21 cellular contexts compared by ENCODE assay signal in genomic region chr10:98456688-98457482, GRCh38. TPM values are rescaled to one million over a fixed set of nuclear protein-coding genes. Genes with fewer than 3 reads are reported as not detected.
A peak's percentile ranks its signal among the peaks of the same experiment; 100 is the strongest.
DNase-seq lines count a peak whose midpoint lies in the region; ATAC-seq and TF ChIP-seq lines count a peak whose summit lies in the region.
"Had no signal": no experiment of that assay in that cellular context is flagged by ENCODE, and none has a peak within 500 bp of the region (broad histone marks: within the 10 kb centered on the region; RNA-seq: fewer than 3 reads in every experiment).

No MANE protein-coding gene starts in this region.

- TF ChIP-seq POLR2A in suprapubic skin (IDR thresholded peaks at IDR 0.05), result no peak

- no peaks in the 10 kb centered on the region for H3F3A ChIP-seq in GM23338 (replicated peaks; ENCODE audit: low read depth)

- peaks cover 23% of the 10 kb centered on the region for H3K4me1 ChIP-seq in GM23338 (ENCODE audit: insufficient read depth)
- H3K4me1 ChIP-seq in iPS-18a (ENCODE audit: control insufficient read depth, low read depth, low read length), result peaks cover 30% of the 10 kb centered on the region
- H3K4me1 ChIP-seq in suprapubic skin, result peaks cover 7% of the 10 kb centered on the region
- H3K4me1 ChIP-seq: Peyer's patch had no signal

- TF ChIP-seq CTCF in GM23338 (conservative IDR thresholded peaks at IDR 0.05; ENCODE audit: low read depth in 2 of 2) (no peak), WTC11 (IDR thresholded peaks at IDR 0.05) (no peak), suprapubic skin (IDR thresholded peaks at IDR 0.05) (no peak)

- H3K9ac ChIP-seq in iPS-18a (ENCODE audit: low read length), result peak overlapping the region; percentile 11
- H3K9ac ChIP-seq: KMS-11 had no signal

- H3K79me2 ChIP-seq in GM23338 (replicated peaks; ENCODE audit: insufficient read depth), result no peaks in the 10 kb centered on the region

- H3K9me3 Mint-ChIP-seq in GM23338 (no peaks in the 10 kb centered on the region), WTC11 (no peaks in the 10 kb centered on the region)
- H3K9me3 Mint-ChIP-seq: CD4-positive, CD25-positive, alpha-beta regulatory T cell; HFFc6 had no signal

- DNase-seq in A172 (ENCODE audit: low spot score) (peak; percentile 21), GM23338 (ENCODE audit: low spot score) (peak; percentile 17), WTC11 (ENCODE audit: low spot score) (no peak), suprapubic skin (ENCODE audit: low spot score in 2 of 2) (no peak), NCI-H2171 treated with DMSO at 0.1 percent for 48 hours (lab: John Stamatoyannopoulos, UW) (no peak)
- DNase-seq: CD4-positive, CD25-positive, alpha-beta regulatory T cell; COR-L47; DMS79; GOT3; HFFc6; NCI-H1105; NCI-H1694; NCI-H2081 treated with DMSO at 0.1 percent for 48 hours; NCI-H524; NCI-H774; NK-92 treated with Interleukin-12 subunit alpha and Interleukin-12 subunit beta, amount 100 ng/mL, for 24 hours; Peyer's patch; T-helper 1 cell had no signal

- H3K9me2 ChIP-seq in GM23338 (ENCODE audit: insufficient read depth), result no peaks in the 10 kb centered on the region

- H3K4me3 ChIP-seq in GM23338, result no peak overlapping the region
- peak overlapping the region; percentile 7 for H3K4me3 ChIP-seq in iPS-18a (ENCODE audit: low read length)
- no peak overlapping the region for H3K4me3 ChIP-seq in suprapubic skin
- H3K4me3 ChIP-seq: Peyer's patch had no signal

- H3K27ac Mint-ChIP-seq in GM23338 (peak overlapping the region; percentile 56; the same call in 1 of the 2 replicates), WTC11 (no peak overlapping the region)
- H3K27ac Mint-ChIP-seq: CD4-positive, CD25-positive, alpha-beta regulatory T cell; HFFc6 had no signal

- H2AFZ ChIP-seq in GM23338, result peak overlapping the region; percentile 80; the same call in 1 of the 2 replicates

- H3K9me3 ChIP-seq in iPS-18a (ENCODE audit: control insufficient read depth, low read depth, low read length), result no peaks in the 10 kb centered on the region
- no peaks in the 10 kb centered on the region for H3K9me3 ChIP-seq in suprapubic skin
- H3K9me3 ChIP-seq: Peyer's patch had no signal

- POLR2A ChIA-PET in WTC11 (lab: Charles Lee), result no interaction called here

- H3K27ac ChIP-seq in GM23338 (ENCODE audit: low read depth) (no peak overlapping the region), iPS-18a (ENCODE audit: low read length) (peak overlapping the region; percentile 48), suprapubic skin (no peak overlapping the region)
- H3K27ac ChIP-seq: KMS-11, Peyer's patch had no signal

- H3K36me3 Mint-ChIP-seq in GM23338 (ENCODE audit: low read depth) (no peaks in the 10 kb centered on the region), WTC11 (no peaks in the 10 kb centered on the region)
- H3K36me3 Mint-ChIP-seq: CD4-positive, CD25-positive, alpha-beta regulatory T cell had no signal

- no peak for TF ChIP-seq EP300 in suprapubic skin (IDR thresholded peaks at IDR 0.05)

- peaks cover 30% of the 10 kb centered on the region for H3K4me1 Mint-ChIP-seq in GM23338
- peaks cover 44% of the 10 kb centered on the region for H3K4me1 Mint-ChIP-seq in WTC11
- H3K4me1 Mint-ChIP-seq: CD4-positive, CD25-positive, alpha-beta regulatory T cell had no signal

- H3K36me3 ChIP-seq in GM23338 (ENCODE audit: insufficient read depth) (no peaks in the 10 kb centered on the region), iPS-18a (ENCODE audit: control insufficient read depth, low read depth, low read length) (no peaks in the 10 kb centered on the region), suprapubic skin (no peaks in the 10 kb centered on the region)
- H3K36me3 ChIP-seq: Peyer's patch had no signal

- peak overlapping the region; percentile 40; the same call in 1 of the 2 replicates for H3K4me2 ChIP-seq in GM23338
- H3K4me2 ChIP-seq: KMS-11 had no signal

- H3K4me3 Mint-ChIP-seq in GM23338, result no peak overlapping the region
- no peak overlapping the region for H3K4me3 Mint-ChIP-seq in WTC11
- H3K4me3 Mint-ChIP-seq: CD4-positive, CD25-positive, alpha-beta regulatory T cell; HFFc6 had no signal

- peak; percentile 79 for ATAC-seq in GM23338
- ATAC-seq in WTC11, result peak; percentile 29; the same call in 1 of the 2 replicates
- no peak for ATAC-seq in HG02852 (IDR thresholded peaks at IDR 0.05; ENCODE audit: unreplicated experiment)

- no peaks in the 10 kb centered on the region for H4K20me1 ChIP-seq in GM23338 (replicated peaks; ENCODE audit: insufficient read depth)

- H3K27me3 ChIP-seq in GM23338 (ENCODE audit: insufficient read depth) (no peaks in the 10 kb centered on the region), iPS-18a (ENCODE audit: control insufficient read depth, insufficient read depth, low read length) (no peaks in the 10 kb centered on the region), suprapubic skin (peaks cover 6% of the 10 kb centered on the region)
- H3K27me3 ChIP-seq: Peyer's patch had no signal

- H3K27me3 Mint-ChIP-seq in GM23338 (ENCODE audit: insufficient read depth, low read depth, poor library complexity), result no peaks in the 10 kb centered on the region
- no peaks in the 10 kb centered on the region; the same call in 1 of the 2 replicates for H3K27me3 Mint-ChIP-seq in WTC11 (ENCODE audit: low read depth)

- WGBS in suprapubic skin, result 54% methylated on average over 12 of the region's 12 CpGs

- CTCF ChIA-PET in WTC11 (lab: Charles Lee), result interaction anchor here (0.8 to 3.4 kb wide), 5 partner anchors 10 to 790 kb away, joined by 3 to 26 read pairs (median 6); no protein-coding TSS in a partner anchor

TF ChIP-seq in GM23338, 12 proteins besides CTCF, POLR2A, EP300 and RAD21:
- TF ChIP-seq ZNF114 (CRISPR knock-in tag; IDR thresholded peaks at IDR 0.05), result no peak
- no peak for TF ChIP-seq POLR2AphosphoS5 (IDR thresholded peaks at IDR 0.05; ENCODE audit: low read depth)
- TF ChIP-seq REST (IDR thresholded peaks at IDR 0.05; ENCODE audit: unreplicated experiment), result no peak

TF ChIP-seq in WTC11, 78 proteins besides CTCF, POLR2A, EP300 and RAD21 (continues in another document):
- no peak for TF ChIP-seq ARID4B (CRISPR knock-in tag; IDR thresholded peaks at IDR 0.05; ENCODE audit: borderline replicate concordance)
- TF ChIP-seq MXD4 (CRISPR knock-in tag; IDR thresholded peaks at IDR 0.05; ENCODE audit: borderline replicate concordance), result no peak
- no peak for TF ChIP-seq ZNF263 (CRISPR knock-in tag; IDR thresholded peaks at IDR 0.05; ENCODE audit: low read depth)
- TF ChIP-seq ELF4 (CRISPR knock-in tag; IDR thresholded peaks at IDR 0.05; ENCODE audit: low read depth), result no peak
- TF ChIP-seq FOXP4 (CRISPR knock-in tag; IDR thresholded peaks at IDR 0.05), result no peak
- TF ChIP-seq GRHL2 (CRISPR knock-in tag; IDR thresholded peaks at IDR 0.05; ENCODE audit: insufficient replicate concordance, severe bottlenecking), result no peak
- TF ChIP-seq NR1H2 (CRISPR knock-in tag; IDR thresholded peaks at IDR 0.05), result no peak

RNA-seq across cellular contexts. Expression of gene HPS1, which starts 10.2 kb away (rescaled TPM):
- total RNA-seq in A172 (2014; rRNA removed; shearing (Covaris generic)), result 32.0 and 40.0 TPM in 2 replicates
- 19.7 and 21.4 TPM in 2 replicates for total RNA-seq in GM23338 (2014; rRNA removed; shearing (Covaris generic))
- polyA plus RNA-seq in GM23338 (2016; fragmentation: Nextera tagmentation; extraction: Ambion mirVana), result 49.4 and 51.2 TPM in 2 replicates
- total RNA-seq in WTC11 (2021) (43.4 to 49.3 TPM (median 47.4 TPM) in 3 replicates), suprapubic skin (10 to 100 TPM; 46.5 to 83.5 (median 67.5) TPM)

RNA-seq across cellular contexts. Expression of gene PYROXD2, which starts 41.9 kb away (rescaled TPM):
- 8.3 and 10.9 TPM in 2 replicates for total RNA-seq in A172 (2014; rRNA removed; shearing (Covaris generic))
- total RNA-seq in GM23338 (2014; rRNA removed; shearing (Covaris generic)), result 0.12 and 1.3 TPM in 2 replicates
- 2.2 and 2.6 TPM in 2 replicates for polyA plus RNA-seq in GM23338 (2016; fragmentation: Nextera tagmentation; extraction: Ambion mirVana)
- 7.0 to 8.6 TPM (median 8.1 TPM) in 3 replicates for total RNA-seq in WTC11 (2021)
- total RNA-seq in suprapubic skin, result 10 to 100 TPM in 1 of 4 donors, 1 to 10 TPM in 3; 4.3 to 20.3 (median 5.2) TPM

Comparison
In these comparisons a context has a peak if more than half of its experiments do, and no peak if none do; other contexts are left out.
1. DNase-seq: peak in A172 (single experiment) and GM23338 (single experiment); none in WTC11 (single experiment), suprapubic skin (0 of 2) and NCI-H2171 treated with DMSO at 0.1 percent for 48 hours (single experiment).